3 cellular contexts compared by ENCODE assay signal in the genomic region with DNA sequence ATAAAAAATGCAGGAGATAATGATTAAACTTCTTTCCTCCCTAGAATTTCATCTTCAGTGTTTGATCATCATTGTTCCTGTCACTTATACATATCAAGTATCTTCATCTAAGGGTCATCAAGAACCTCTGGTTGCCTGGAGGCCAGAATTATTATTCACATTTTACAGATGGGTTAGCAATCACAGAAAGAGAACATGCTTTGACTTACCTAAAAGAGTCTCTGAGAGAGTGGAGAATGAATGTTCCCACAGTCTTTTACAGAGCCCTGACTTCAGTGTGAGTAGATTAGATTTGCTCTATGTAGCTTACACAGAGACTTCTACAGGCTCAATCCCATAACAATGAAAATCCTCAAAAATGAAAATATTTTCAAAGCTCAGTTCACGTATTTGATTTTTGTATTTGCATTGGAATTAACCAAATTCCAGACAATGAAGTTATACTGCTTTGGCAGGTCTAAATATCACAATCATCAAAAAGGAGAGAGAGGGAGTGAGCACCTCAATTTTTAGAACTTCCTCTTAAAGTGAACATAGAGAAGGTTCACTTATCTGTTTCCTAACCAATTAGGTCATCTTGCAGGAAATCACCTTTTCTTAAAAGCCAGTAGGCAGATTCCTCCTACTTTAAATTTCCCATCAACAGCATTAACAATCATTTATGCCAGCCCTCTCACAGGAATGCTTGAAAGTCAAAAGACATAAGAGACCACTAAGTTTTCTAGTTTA.
TF ChIP-seq lines count a peak whose summit lies in the region.

No MANE protein-coding gene starts in this region.

TF ChIP-seq in A549, 52 proteins besides CTCF, POLR2A, EP300 and RAD21:
- no peak for TF ChIP-seq CEBPB (IDR thresholded peaks at IDR 0.05)
- TF ChIP-seq, protein P1, sequence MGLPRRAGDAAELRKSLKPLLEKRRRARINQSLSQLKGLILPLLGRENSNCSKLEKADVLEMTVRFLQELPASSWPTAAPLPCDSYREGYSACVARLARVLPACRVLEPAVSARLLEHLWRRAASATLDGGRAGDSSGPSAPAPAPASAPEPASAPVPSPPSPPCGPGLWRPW (IDR thresholded peaks at IDR 0.05), result no peak
- no peak for TF ChIP-seq RFX5 (IDR thresholded peaks at IDR 0.05)

TF ChIP-seq in GM12891, 5 proteins besides CTCF, POLR2A, EP300 and RAD21:
- TF ChIP-seq POU2F2 (IDR thresholded peaks at IDR 0.05; ENCODE audit: low read depth, low read length), result no peak
- TF ChIP-seq PAX5 (IDR thresholded peaks at IDR 0.05; ENCODE audit: insufficient read depth, low read length, severe bottlenecking), result no peak
- peak; percentile 40; the same call in 1 of the 2 replicates for TF ChIP-seq TAF1 (IDR thresholded peaks at IDR 0.05; ENCODE audit: low read depth, low read length)
- TF ChIP-seq POLR2AphosphoS5 (IDR thresholded peaks at IDR 0.05; ENCODE audit: low read depth, low read length), result no peak; the same call in 1 of the 2 replicates
- TF ChIP-seq SPI1 (IDR thresholded peaks at IDR 0.05; ENCODE audit: low read depth, low read length), result no peak
TF ChIP-seq in GM12891: peak in this region for 1.

TF ChIP-seq in HepG2, 621 proteins besides CTCF, POLR2A, EP300 and RAD21:
- TF ChIP-seq HHEX (CRISPR knock-in tag; IDR thresholded peaks at IDR 0.05) (no peak), HNRNPLL (IDR thresholded peaks at IDR 0.05; ENCODE audit: low read depth, low read length, poor library complexity, severe bottlenecking) (no peak)
